Comparison of ENCODE assay signal across 8 cellular contexts in genomic region chr17:41665566-41666335, GRCh38. TPM values are rescaled to one million over a fixed set of nuclear protein-coding genes. Genes with fewer than 3 reads are reported as not detected.
DNase-seq lines count a peak whose midpoint lies in the region; ATAC-seq and FAIRE-seq lines count a peak whose summit lies in the region.

No MANE protein-coding gene starts in this region.

- peak; percentile 49 for ATAC-seq in GM21825 (IDR thresholded peaks at IDR 0.05; ENCODE audit: unreplicated experiment)
- peak; percentile 91 to 92 for ATAC-seq in natural killer cell treated with Interleukin-12 subunit alpha and Interleukin-12 subunit beta and Interleukin-15 and Interleukin-18, amount 100 ng/mL, for 72 hours

- H3K4me3 Mint-ChIP-seq in natural killer cell treated with Interleukin-12 subunit alpha and Interleukin-12 subunit beta and Interleukin-15 and Interleukin-18, amount 100 ng/mL, for 72 hours: peak overlapping the region; percentile 98

- H3K36me3 Mint-ChIP-seq in natural killer cell treated with Interleukin-12 subunit alpha and Interleukin-12 subunit beta and Interleukin-15 and Interleukin-18, amount 100 ng/mL, for 72 hours: no peaks in the 10 kb centered on the region

- peak; percentile 83 for DNase-seq in DMS53 treated with DMSO at 0.1 percent for 48 hours (lab: John Stamatoyannopoulos, UW; ENCODE audit: unreplicated experiment)
- peak; percentile 54 to 71 for DNase-seq in Kasumi-1 (lab: John Stamatoyannopoulos, UW)
- DNase-seq in RCC 7860 (ENCODE audit: low spot score): peak; percentile 64
- peak; percentile 78 to 87 for DNase-seq in activated T-helper 1 cell treated with anti-CD3 and anti-CD28 coated beads, Interleukin-2, amount 50 U/mL, for 16 hours (ENCODE audit: low read depth in 1 of 2, low spot score in 1 of 2)
- peak; percentile 76 for DNase-seq in fibroblast of peridontal ligament (ENCODE audit: extremely low read depth)
- peak; percentile 91 for DNase-seq in natural killer cell treated with Interleukin-12 subunit alpha and Interleukin-12 subunit beta and Interleukin-15 and Interleukin-18, amount 100 ng/mL, for 72 hours (ENCODE audit: low spot score)
- peak; percentile 82 for DNase-seq in stimulated activated naive CD4-positive, alpha-beta T cell treated with Interleukin-2 at 50 U/mL for 16 hours (lab: John Stamatoyannopoulos, UW)

- no peak for FAIRE-seq in RCC 7860 (lab: Jason Lieb, UNC)

- H3K27me3 Mint-ChIP-seq in natural killer cell treated with Interleukin-12 subunit alpha and Interleukin-12 subunit beta and Interleukin-15 and Interleukin-18, amount 100 ng/mL, for 72 hours: peaks cover 0 to 4% of the 10 kb centered on the region in 2 donors

- H3K4me1 Mint-ChIP-seq in natural killer cell treated with Interleukin-12 subunit alpha and Interleukin-12 subunit beta and Interleukin-15 and Interleukin-18, amount 100 ng/mL, for 72 hours (ENCODE audit: low read depth in 2 of 2): peaks cover 29 to 32% of the 10 kb centered on the region in 2 donors

- peak overlapping the region; percentile 97 to 98 for H3K27ac Mint-ChIP-seq in natural killer cell treated with Interleukin-12 subunit alpha and Interleukin-12 subunit beta and Interleukin-15 and Interleukin-18, amount 100 ng/mL, for 72 hours

- H3K9me3 Mint-ChIP-seq in natural killer cell treated with Interleukin-12 subunit alpha and Interleukin-12 subunit beta and Interleukin-15 and Interleukin-18, amount 100 ng/mL, for 72 hours: no peaks in the 10 kb centered on the region

RNA-seq across cellular contexts. Expression of gene EIF1, which starts 22.9 kb away (rescaled TPM):
- total RNA-seq in natural killer cell treated with Interleukin-12 subunit alpha and Interleukin-12 subunit beta and Interleukin-15 and Interleukin-18, amount 100 ng/mL, for 72 hours: 1,000 to 10,000 TPM; 1,047 to 1,473 TPM

RNA-seq across cellular contexts. Expression of gene KRT17, which starts 41.4 kb away (rescaled TPM):
- not detected for total RNA-seq in natural killer cell treated with Interleukin-12 subunit alpha and Interleukin-12 subunit beta and Interleukin-15 and Interleukin-18, amount 100 ng/mL, for 72 hours

RNA-seq across cellular contexts. Expression of gene GAST, which starts 46.4 kb away (rescaled TPM):
- total RNA-seq in natural killer cell treated with Interleukin-12 subunit alpha and Interleukin-12 subunit beta and Interleukin-15 and Interleukin-18, amount 100 ng/mL, for 72 hours: not detected

RNA-seq across cellular contexts. Expression of gene KRT16, which starts 53.2 kb away (rescaled TPM):
- total RNA-seq in natural killer cell treated with Interleukin-12 subunit alpha and Interleukin-12 subunit beta and Interleukin-15 and Interleukin-18, amount 100 ng/mL, for 72 hours: not detected

Comparison
In these comparisons a context has a peak if more than half of its experiments do, and no peak if none do; other contexts are left out.
1. Peak in every context shown above with its lines: DNase-seq and ATAC-seq.